ENCODE assay signal across 1 cellular context in genomic region chr12:116358850-116359761, GRCh38.
TF ChIP-seq lines count a peak whose summit lies in the region.

No MANE protein-coding gene starts in this region.

TF ChIP-seq in HepG2, 621 proteins besides CTCF, POLR2A, EP300 and RAD21 (continued from another document):
- TF ChIP-seq, protein P1, sequence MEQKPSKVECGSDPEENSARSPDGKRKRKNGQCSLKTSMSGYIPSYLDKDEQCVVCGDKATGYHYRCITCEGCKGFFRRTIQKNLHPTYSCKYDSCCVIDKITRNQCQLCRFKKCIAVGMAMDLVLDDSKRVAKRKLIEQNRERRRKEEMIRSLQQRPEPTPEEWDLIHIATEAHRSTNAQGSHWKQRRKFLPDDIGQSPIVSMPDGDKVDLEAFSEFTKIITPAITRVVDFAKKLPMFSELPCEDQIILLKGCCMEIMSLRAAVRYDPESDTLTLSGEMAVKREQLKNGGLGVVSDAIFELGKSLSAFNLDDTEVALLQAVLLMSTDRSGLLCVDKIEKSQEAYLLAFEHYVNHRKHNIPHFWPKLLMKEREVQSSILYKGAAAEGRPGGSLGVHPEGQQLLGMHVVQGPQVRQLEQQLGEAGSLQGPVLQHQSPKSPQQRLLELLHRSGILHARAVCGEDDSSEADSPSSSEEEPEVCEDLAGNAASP (CRISPR knock-in tag; IDR thresholded peaks at IDR 0.05; ENCODE audit: borderline replicate concordance) = peak; percentile 92
- TF ChIP-seq ZNF331 (CRISPR knock-in tag; IDR thresholded peaks at IDR 0.05) (peak; percentile 63), ARNTL (CRISPR knock-in tag; IDR thresholded peaks at IDR 0.05) (0 out of 2 replicates have a peak, but pooled peaks have one; percentile 29), ATF7 (IDR thresholded peaks at IDR 0.05) (no peak), ATF7 (CRISPR knock-in tag; IDR thresholded peaks at IDR 0.05) (0 out of 2 replicates have a peak, but pooled peaks have one; percentile 20), ZNF543 (CRISPR knock-in tag; IDR thresholded peaks at IDR 0.05) (no peak), RXRB (CRISPR knock-in tag; IDR thresholded peaks at IDR 0.05; ENCODE audit: borderline replicate concordance) (peak; percentile 55), EHMT2 (IDR thresholded peaks at IDR 0.05; ENCODE audit: borderline replicate concordance, low read depth, low read length) (peak; percentile 38; the same call in 1 of the 2 replicates), ZNF17 (CRISPR knock-in tag; IDR thresholded peaks at IDR 0.05) (no peak), ERF (CRISPR knock-in tag; IDR thresholded peaks at IDR 0.05) (peak; percentile 48; the same call in 1 of the 2 replicates), ESRRA (CRISPR knock-in tag; IDR thresholded peaks at IDR 0.05; ENCODE audit: low read depth) (peak; percentile 93), ZNF317 (CRISPR knock-in tag; IDR thresholded peaks at IDR 0.05) (peak; percentile 40; the same call in 1 of the 2 replicates), MYC (CRISPR knock-in tag; IDR thresholded peaks at IDR 0.05; ENCODE audit: borderline replicate concordance) (peak; percentile 14; the same call in 1 of the 2 replicates), GABPA (IDR thresholded peaks at IDR 0.05; ENCODE audit: low read depth, low read length) (no peak), GABPA (CRISPR knock-in tag; IDR thresholded peaks at IDR 0.05; ENCODE audit: low read depth) (peak; percentile 27; the same call in 1 of the 2 replicates), SNAPC4 (CRISPR knock-in tag; IDR thresholded peaks at IDR 0.05) (peak; percentile 93), DPF2 (CRISPR knock-in tag; IDR thresholded peaks at IDR 0.05; ENCODE audit: borderline replicate concordance, low read depth) (0 out of 2 replicates have a peak, but pooled peaks have one; percentile 13), CEBPG (CRISPR knock-in tag; IDR thresholded peaks at IDR 0.05) (peak; percentile 69), RFX5 (IDR thresholded peaks at IDR 0.05; ENCODE audit: low read depth, low read length) (peak; percentile 73; the same call in 1 of the 2 replicates), ZNF18 (CRISPR knock-in tag; IDR thresholded peaks at IDR 0.05; ENCODE audit: insufficient replicate concordance) (peak; percentile 51), ZFX (CRISPR knock-in tag; IDR thresholded peaks at IDR 0.05; ENCODE audit: low read depth) (0 out of 2 replicates have a peak, but pooled peaks have one; percentile 22)
- TF ChIP-seq, protein P2, sequence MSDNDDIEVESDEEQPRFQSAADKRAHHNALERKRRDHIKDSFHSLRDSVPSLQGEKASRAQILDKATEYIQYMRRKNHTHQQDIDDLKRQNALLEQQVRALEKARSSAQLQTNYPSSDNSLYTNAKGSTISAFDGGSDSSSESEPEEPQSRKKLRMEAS (IDR thresholded peaks at IDR 0.05) = peak; percentile 58; the same call in 1 of the 2 replicates
- TF ChIP-seq, protein P3, sequence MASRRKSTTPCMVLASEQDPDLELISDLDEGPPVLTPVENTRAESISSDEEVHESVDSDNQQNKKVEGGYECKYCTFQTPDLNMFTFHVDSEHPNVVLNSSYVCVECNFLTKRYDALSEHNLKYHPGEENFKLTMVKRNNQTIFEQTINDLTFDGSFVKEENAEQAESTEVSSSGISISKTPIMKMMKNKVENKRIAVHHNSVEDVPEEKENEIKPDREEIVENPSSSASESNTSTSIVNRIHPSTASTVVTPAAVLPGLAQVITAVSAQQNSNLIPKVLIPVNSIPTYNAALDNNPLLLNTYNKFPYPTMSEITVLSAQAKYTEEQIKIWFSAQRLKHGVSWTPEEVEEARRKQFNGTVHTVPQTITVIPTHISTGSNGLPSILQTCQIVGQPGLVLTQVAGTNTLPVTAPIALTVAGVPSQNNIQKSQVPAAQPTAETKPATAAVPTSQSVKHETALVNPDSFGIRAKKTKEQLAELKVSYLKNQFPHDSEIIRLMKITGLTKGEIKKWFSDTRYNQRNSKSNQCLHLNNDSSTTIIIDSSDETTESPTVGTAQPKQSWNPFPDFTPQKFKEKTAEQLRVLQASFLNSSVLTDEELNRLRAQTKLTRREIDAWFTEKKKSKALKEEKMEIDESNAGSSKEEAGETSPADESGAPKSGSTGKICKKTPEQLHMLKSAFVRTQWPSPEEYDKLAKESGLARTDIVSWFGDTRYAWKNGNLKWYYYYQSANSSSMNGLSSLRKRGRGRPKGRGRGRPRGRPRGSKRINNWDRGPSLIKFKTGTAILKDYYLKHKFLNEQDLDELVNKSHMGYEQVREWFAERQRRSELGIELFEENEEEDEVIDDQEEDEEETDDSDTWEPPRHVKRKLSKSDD (CRISPR knock-in tag; IDR thresholded peaks at IDR 0.05; ENCODE audit: low read depth) = peak; percentile 58; the same call in 1 of the 2 replicates
